In the genomic region with DNA sequence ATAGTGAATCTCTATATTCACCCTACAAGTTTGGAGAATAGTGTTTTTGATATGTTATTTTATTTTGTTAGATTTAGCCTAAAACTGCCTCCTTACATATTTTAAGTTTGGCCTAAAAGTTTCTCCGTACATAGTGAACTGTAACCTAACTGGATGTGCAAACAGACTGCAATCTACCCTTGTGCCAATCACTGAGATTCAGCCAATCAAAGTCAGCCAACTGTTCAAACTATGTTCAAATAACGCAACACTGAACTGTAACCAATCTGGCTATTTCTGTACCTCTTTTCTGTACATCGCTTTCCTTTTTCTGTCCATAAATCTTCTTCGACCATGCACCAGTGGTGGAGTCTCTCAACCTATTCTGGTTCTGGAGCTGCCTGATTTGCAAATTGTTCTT, we compare ENCODE assay signal across 1 cellular context.
TF ChIP-seq lines count a peak whose summit lies in the region.

No MANE protein-coding gene starts in this region.

TF ChIP-seq in GM23338, 12 proteins besides CTCF, POLR2A, EP300 and RAD21 (continued from another document):
- TF ChIP-seq, protein P1, sequence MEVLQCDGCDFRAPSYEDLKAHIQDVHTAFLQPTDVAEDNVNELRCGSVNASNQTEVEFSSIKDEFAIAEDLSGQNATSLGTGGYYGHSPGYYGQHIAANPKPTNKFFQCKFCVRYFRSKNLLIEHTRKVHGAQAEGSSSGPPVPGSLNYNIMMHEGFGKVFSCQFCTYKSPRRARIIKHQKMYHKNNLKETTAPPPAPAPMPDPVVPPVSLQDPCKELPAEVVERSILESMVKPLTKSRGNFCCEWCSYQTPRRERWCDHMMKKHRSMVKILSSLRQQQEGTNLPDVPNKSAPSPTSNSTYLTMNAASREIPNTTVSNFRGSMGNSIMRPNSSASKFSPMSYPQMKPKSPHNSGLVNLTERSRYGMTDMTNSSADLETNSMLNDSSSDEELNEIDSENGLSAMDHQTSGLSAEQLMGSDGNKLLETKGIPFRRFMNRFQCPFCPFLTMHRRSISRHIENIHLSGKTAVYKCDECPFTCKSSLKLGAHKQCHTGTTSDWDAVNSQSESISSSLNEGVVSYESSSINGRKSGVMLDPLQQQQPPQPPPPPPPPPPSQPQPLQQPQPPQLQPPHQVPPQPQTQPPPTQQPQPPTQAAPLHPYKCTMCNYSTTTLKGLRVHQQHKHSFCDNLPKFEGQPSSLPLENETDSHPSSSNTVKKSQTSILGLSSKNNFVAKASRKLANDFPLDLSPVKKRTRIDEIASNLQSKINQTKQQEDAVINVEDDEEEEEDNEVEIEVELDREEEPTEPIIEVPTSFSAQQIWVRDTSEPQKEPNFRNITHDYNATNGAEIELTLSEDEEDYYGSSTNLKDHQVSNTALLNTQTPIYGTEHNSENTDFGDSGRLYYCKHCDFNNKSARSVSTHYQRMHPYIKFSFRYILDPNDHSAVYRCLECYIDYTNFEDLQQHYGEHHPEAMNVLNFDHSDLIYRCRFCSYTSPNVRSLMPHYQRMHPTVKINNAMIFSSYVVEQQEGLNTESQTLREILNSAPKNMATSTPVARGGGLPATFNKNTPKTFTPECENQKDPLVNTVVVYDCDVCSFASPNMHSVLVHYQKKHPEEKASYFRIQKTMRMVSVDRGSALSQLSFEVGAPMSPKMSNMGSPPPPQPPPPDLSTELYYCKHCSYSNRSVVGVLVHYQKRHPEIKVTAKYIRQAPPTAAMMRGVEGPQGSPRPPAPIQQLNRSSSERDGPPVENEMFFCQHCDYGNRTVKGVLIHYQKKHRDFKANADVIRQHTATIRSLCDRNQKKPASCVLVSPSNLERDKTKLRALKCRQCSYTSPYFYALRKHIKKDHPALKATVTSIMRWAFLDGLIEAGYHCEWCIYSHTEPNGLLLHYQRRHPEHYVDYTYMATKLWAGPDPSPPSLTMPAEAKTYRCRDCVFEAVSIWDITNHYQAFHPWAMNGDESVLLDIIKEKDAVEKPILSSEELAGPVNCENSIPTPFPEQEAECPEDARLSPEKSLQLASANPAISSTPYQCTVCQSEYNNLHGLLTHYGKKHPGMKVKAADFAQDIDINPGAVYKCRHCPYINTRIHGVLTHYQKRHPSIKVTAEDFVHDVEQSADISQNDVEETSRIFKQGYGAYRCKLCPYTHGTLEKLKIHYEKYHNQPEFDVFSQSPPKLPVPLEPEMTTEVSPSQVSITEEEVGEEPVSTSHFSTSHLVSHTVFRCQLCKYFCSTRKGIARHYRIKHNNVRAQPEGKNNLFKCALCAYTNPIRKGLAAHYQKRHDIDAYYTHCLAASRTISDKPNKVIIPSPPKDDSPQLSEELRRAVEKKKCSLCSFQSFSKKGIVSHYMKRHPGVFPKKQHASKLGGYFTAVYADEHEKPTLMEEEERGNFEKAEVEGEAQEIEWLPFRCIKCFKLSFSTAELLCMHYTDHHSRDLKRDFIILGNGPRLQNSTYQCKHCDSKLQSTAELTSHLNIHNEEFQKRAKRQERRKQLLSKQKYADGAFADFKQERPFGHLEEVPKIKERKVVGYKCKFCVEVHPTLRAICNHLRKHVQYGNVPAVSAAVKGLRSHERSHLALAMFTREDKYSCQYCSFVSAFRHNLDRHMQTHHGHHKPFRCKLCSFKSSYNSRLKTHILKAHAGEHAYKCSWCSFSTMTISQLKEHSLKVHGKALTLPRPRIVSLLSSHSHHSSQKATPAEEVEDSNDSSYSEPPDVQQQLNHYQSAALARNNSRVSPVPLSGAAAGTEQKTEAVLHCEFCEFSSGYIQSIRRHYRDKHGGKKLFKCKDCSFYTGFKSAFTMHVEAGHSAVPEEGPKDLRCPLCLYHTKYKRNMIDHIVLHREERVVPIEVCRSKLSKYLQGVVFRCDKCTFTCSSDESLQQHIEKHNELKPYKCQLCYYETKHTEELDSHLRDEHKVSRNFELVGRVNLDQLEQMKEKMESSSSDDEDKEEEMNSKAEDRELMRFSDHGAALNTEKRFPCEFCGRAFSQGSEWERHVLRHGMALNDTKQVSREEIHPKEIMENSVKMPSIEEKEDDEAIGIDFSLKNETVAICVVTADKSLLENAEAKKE (CRISPR knock-in tag; IDR thresholded peaks at IDR 0.05): no peak
- TF ChIP-seq EZH2phosphoT487 (IDR thresholded peaks at IDR 0.05; ENCODE audit: unreplicated experiment): no peak
- TF ChIP-seq NANOG (IDR thresholded peaks at IDR 0.05; ENCODE audit: borderline replicate concordance): no peak
- TF ChIP-seq ZNF331 (CRISPR knock-in tag; IDR thresholded peaks at IDR 0.05; ENCODE audit: low read depth): no peak
- no peak for TF ChIP-seq STAT1 (IDR thresholded peaks at IDR 0.05; ENCODE audit: unreplicated experiment)
- no peak for TF ChIP-seq POLR2AphosphoS5 (IDR thresholded peaks at IDR 0.05; ENCODE audit: low read depth)
- TF ChIP-seq, protein P2, sequence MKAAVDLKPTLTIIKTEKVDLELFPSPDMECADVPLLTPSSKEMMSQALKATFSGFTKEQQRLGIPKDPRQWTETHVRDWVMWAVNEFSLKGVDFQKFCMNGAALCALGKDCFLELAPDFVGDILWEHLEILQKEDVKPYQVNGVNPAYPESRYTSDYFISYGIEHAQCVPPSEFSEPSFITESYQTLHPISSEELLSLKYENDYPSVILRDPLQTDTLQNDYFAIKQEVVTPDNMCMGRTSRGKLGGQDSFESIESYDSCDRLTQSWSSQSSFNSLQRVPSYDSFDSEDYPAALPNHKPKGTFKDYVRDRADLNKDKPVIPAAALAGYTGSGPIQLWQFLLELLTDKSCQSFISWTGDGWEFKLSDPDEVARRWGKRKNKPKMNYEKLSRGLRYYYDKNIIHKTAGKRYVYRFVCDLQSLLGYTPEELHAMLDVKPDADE (IDR thresholded peaks at IDR 0.05): no peak
- TF ChIP-seq EZH2 (IDR thresholded peaks at IDR 0.05; ENCODE audit: low read depth, unreplicated experiment): no peak
- TF ChIP-seq CREB1 (CRISPR knock-in tag; IDR thresholded peaks at IDR 0.05; ENCODE audit: low read depth): no peak
- TF ChIP-seq, protein P3, sequence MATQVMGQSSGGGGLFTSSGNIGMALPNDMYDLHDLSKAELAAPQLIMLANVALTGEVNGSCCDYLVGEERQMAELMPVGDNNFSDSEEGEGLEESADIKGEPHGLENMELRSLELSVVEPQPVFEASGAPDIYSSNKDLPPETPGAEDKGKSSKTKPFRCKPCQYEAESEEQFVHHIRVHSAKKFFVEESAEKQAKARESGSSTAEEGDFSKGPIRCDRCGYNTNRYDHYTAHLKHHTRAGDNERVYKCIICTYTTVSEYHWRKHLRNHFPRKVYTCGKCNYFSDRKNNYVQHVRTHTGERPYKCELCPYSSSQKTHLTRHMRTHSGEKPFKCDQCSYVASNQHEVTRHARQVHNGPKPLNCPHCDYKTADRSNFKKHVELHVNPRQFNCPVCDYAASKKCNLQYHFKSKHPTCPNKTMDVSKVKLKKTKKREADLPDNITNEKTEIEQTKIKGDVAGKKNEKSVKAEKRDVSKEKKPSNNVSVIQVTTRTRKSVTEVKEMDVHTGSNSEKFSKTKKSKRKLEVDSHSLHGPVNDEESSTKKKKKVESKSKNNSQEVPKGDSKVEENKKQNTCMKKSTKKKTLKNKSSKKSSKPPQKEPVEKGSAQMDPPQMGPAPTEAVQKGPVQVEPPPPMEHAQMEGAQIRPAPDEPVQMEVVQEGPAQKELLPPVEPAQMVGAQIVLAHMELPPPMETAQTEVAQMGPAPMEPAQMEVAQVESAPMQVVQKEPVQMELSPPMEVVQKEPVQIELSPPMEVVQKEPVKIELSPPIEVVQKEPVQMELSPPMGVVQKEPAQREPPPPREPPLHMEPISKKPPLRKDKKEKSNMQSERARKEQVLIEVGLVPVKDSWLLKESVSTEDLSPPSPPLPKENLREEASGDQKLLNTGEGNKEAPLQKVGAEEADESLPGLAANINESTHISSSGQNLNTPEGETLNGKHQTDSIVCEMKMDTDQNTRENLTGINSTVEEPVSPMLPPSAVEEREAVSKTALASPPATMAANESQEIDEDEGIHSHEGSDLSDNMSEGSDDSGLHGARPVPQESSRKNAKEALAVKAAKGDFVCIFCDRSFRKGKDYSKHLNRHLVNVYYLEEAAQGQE (IDR thresholded peaks at IDR 0.05; ENCODE audit: unreplicated experiment): no peak
